Comparison of ENCODE assay signal across 16 cellular contexts in the genomic region with DNA sequence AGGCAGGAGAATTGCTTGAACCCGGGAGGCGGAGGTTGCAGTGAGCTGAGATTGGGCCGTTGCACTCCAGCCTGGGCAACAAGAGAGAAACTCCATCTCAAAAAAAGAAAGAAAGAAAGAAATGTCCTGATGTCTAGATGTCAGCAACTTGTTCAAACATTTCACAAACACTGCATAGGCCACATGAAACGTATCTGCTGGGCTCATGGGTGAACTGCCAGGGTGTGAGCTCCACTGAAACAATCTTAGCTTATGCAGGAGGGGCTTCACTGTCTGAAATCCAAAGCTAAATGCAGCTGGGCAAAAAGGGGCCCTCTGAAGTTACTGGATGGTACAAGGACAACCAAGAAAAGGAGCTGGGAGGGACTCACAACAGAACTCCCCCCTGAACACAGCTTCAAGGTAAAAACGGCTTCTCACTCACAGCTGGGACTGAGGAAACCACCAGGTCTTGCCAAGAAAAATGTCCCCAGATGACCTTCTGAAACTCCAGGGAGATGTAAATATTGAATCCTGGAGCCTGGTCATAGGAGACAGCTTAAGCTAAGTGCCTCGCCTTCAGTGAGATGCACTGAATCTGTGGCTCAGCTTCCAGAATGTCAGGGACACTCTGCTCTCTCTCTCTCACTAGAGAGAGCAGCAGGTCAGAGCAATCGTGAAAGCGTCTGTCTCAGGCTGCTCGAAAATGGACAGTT. TPM values are rescaled to one million over a fixed set of nuclear protein-coding genes. Genes with fewer than 3 reads are reported as not detected.
DNase-seq lines count a peak whose midpoint lies in the region; ATAC-seq and TF ChIP-seq lines count a peak whose summit lies in the region.
"Had no signal": no experiment of that assay in that cellular context is flagged by ENCODE, and none has a peak within 500 bp of the region (broad histone marks: within the 10 kb centered on the region; RNA-seq: fewer than 3 reads in every experiment).

No MANE protein-coding gene starts in this region.

- H3K9ac ChIP-seq in mammary epithelial cell (ENCODE audit: insufficient read depth, low read length) = no peak overlapping the region

- no peak for TF ChIP-seq POLR2A in vagina (IDR thresholded peaks at IDR 0.05)

- H3K4me1 ChIP-seq in mammary epithelial cell (ENCODE audit: insufficient read depth, low read length) (peaks cover 25% of the 10 kb centered on the region), mucosa of descending colon (ENCODE audit: low read depth) (peaks cover 13% of the 10 kb centered on the region), vagina (peaks cover 10% of the 10 kb centered on the region)

- TF ChIP-seq CTCF in MCF 10A (IDR thresholded peaks at IDR 0.05; ENCODE audit: unreplicated experiment) = no peak
- no peak for TF ChIP-seq CTCF in mammary epithelial cell (conservative IDR thresholded peaks at IDR 0.05 in 1 of 2, IDR thresholded peaks at IDR 0.05 in 1 of 2; ENCODE audit: extremely low read depth in 1 of 2, insufficient read depth in 1 of 2, low read depth in 1 of 2, low read length in 2 of 2)
- TF ChIP-seq CTCF in fibroblast of mammary gland (conservative IDR thresholded peaks at IDR 0.05; ENCODE audit: control insufficient read depth, insufficient read depth, low read depth, low read length) = no peak
- TF ChIP-seq CTCF in mucosa of descending colon (IDR thresholded peaks at IDR 0.05) = no peak
- TF ChIP-seq CTCF in vagina (IDR thresholded peaks at IDR 0.05) = no peak

- H3K27me3 Mint-ChIP-seq in MCF 10A (ENCODE audit: insufficient read depth, unreplicated experiment) = no peaks in the 10 kb centered on the region
- H3K27me3 Mint-ChIP-seq: activated naive CD4-positive, alpha-beta T cell treated with anti-CD3 and anti-CD28 coated beads, Interleukin-2, amount 50 U/mL, for 24 hours; IgD-negative memory B cell had no signal

- CTCF ChIA-PET in MCF 10A (lab: Yijun Ruan, JAX) = interaction anchor here (0.6 to 10.2 kb wide), 3 partner anchors 12 to 411 kb away, joined by 3 to 66 read pairs (median 4); no protein-coding TSS in a partner anchor
- CTCF ChIA-PET in mammary epithelial cell (lab: Charles Lee; ENCODE audit: low non-redundant PET) = no interaction called here

- in situ Hi-C loops in mammary epithelial cell (cut with MboI; ENCODE audit: low sequenced_read_pairs in 2 of 2) = no loop called here

- H3K4me3 ChIP-seq in mammary epithelial cell (replicated peaks in 1 of 3; ENCODE audit: insufficient read depth in 1 of 3, low read depth in 2 of 3, low read length in 3 of 3) (no peak overlapping the region), fibroblast of mammary gland (ENCODE audit: control insufficient read depth, low read depth, low read length) (no peak overlapping the region), mucosa of descending colon (no peak overlapping the region), vagina (no peak overlapping the region)
- H3K4me3 ChIP-seq: GM23338 had no signal

- 56% methylated on average over 6 of the region's 9 CpGs for WGBS in mammary epithelial cell (ENCODE audit: low coverage, missing lambda C conversion rate)

- H3K36me3 ChIP-seq in mammary epithelial cell (ENCODE audit: insufficient read depth, low read length) (peaks cover 18% of the 10 kb centered on the region), mucosa of descending colon (ENCODE audit: low read depth) (no peaks in the 10 kb centered on the region), vagina (peaks cover 0 to 16% of the 10 kb centered on the region in 2 donors)

- H3K27ac ChIP-seq in mammary epithelial cell (ENCODE audit: insufficient read depth, low read depth, low read length) (no peak overlapping the region), vagina (peak overlapping the region; percentile 10)

- no peaks in the 10 kb centered on the region for H3K9me3 ChIP-seq in mammary epithelial cell (replicated peaks; ENCODE audit: insufficient read depth, low read length)
- H3K9me3 ChIP-seq in mucosa of descending colon = no peaks in the 10 kb centered on the region
- H3K9me3 ChIP-seq in vagina = no peaks in the 10 kb centered on the region
- H3K9me3 ChIP-seq: Caco-2 had no signal

- no peak overlapping the region for H3K4me3 Mint-ChIP-seq in MCF 10A (ENCODE audit: unreplicated experiment)
- H3K4me3 Mint-ChIP-seq: activated naive CD4-positive, alpha-beta T cell treated with anti-CD3 and anti-CD28 coated beads, Interleukin-2, amount 50 U/mL, for 24 hours; GM23338; IgD-negative memory B cell had no signal

- H3K36me3 Mint-ChIP-seq in MCF 10A (ENCODE audit: insufficient read depth, unreplicated experiment) = peaks cover 86% of the 10 kb centered on the region

- H3K27me3 ChIP-seq in mammary epithelial cell (ENCODE audit: insufficient read depth, low read length) (no peaks in the 10 kb centered on the region), vagina (no peaks in the 10 kb centered on the region)

- H4K20me1 ChIP-seq in mammary epithelial cell (ENCODE audit: insufficient read depth, low read length) = no peaks in the 10 kb centered on the region

- H2AFZ ChIP-seq in mammary epithelial cell (ENCODE audit: low read depth, low read length) = no peak overlapping the region
- H2AFZ ChIP-seq: GM23338 had no signal

- H3K4me1 Mint-ChIP-seq in MCF 10A (ENCODE audit: insufficient read depth, unreplicated experiment) = peaks cover 8% of the 10 kb centered on the region
- H3K4me1 Mint-ChIP-seq: activated naive CD4-positive, alpha-beta T cell treated with anti-CD3 and anti-CD28 coated beads, Interleukin-2, amount 50 U/mL, for 24 hours; GM23338; IgD-negative memory B cell had no signal

- no peak for DNase-seq in MCF 10A (ENCODE audit: unreplicated experiment)
- no peak for DNase-seq in mammary epithelial cell
- peak; percentile 74 for DNase-seq in fibroblast of mammary gland (ENCODE audit: low read depth)
- DNase-seq in mucosa of descending colon = no peak
- DNase-seq in vagina (ENCODE audit: extremely low spot score in 2 of 2) = no peak
- DNase-seq in cerebellum (ENCODE audit: low spot score) = no peak
- no peak for DNase-seq in NCI-H510A treated with DMSO at 0.1 percent for 48 hours (lab: John Stamatoyannopoulos, UW)
- DNase-seq: activated CD8-positive, alpha-beta memory T cell treated with anti-CD3 and anti-CD28 coated beads, Interleukin-2, amount 50 U/mL, for 48 hours; OCI-M1; stimulated activated CD4-positive, alpha-beta T cell treated with anti-CD3 and anti-CD28 coated beads, Interleukin-2, amount 100 ng/mL, for 48 hours had no signal

- H3K27ac Mint-ChIP-seq in MCF 10A (ENCODE audit: low read depth, unreplicated experiment) = peak overlapping the region; percentile 54
- H3K27ac Mint-ChIP-seq: activated naive CD4-positive, alpha-beta T cell treated with anti-CD3 and anti-CD28 coated beads, Interleukin-2, amount 50 U/mL, for 24 hours; GM23338; IgD-negative memory B cell had no signal

- no peaks in the 10 kb centered on the region for H3K79me2 ChIP-seq in mammary epithelial cell (ENCODE audit: insufficient read depth, low read length)

- BruUV-seq in MCF 10A (replicated peaks; lab: Mats Ljungman, UMichigan) (no TSS peak), mammary epithelial cell (replicated peaks; lab: Mats Ljungman, UMichigan) (no TSS peak)

- ATAC-seq in mucosa of descending colon = peak; percentile 7
- no peak for ATAC-seq in HG03342 (IDR thresholded peaks at IDR 0.05; ENCODE audit: unreplicated experiment)
- ATAC-seq: activated CD4-positive, CD25-positive, alpha-beta regulatory T cell treated with anti-CD3 and anti-CD28 coated beads, Interleukin-2, amount 50 U/mL, for 24 hours had no signal

- H3K4me2 ChIP-seq in mammary epithelial cell (ENCODE audit: insufficient read depth, low read depth, low read length) = no peak overlapping the region
- H3K4me2 ChIP-seq: GM23338 had no signal

- POLR2A ChIA-PET in MCF 10A (lab: Yijun Ruan, JAX) = interaction anchor here (0.7 to 1.6 kb wide), 3 partner anchors 11 to 32 kb away, joined by 3 to 7 read pairs (median 4); a partner anchor contains a TSS

- dilution Hi-C loops in mammary epithelial cell (cut with HindIII; ENCODE audit: low sequenced_read_pairs) = no loop called here

- H3K9me3 Mint-ChIP-seq in MCF 10A (ENCODE audit: unreplicated experiment) = no peaks in the 10 kb centered on the region
- H3K9me3 Mint-ChIP-seq: activated naive CD4-positive, alpha-beta T cell treated with anti-CD3 and anti-CD28 coated beads, Interleukin-2, amount 50 U/mL, for 24 hours; GM23338; IgD-negative memory B cell had no signal

- intact Hi-C loops in MCF 10A (cut with micrococcal nuclease) (no loop called here), mammary epithelial cell (cut with micrococcal nuclease) (no loop called here), mucosa of descending colon (cut with DNase I, micrococcal nuclease) (no loop called here), vagina (cut with DNase I) (loop anchor here (10.0 kb wide), 1 partner anchor 411 kb away; a partner anchor contains a TSS)

RNA-seq across cellular contexts. Expression of a gene that starts 31.9 kb away (rescaled TPM):
- total RNA-seq in MCF 10A (2022) (418 and 519 TPM in 2 replicates), mammary epithelial cell (100 to 1,000 TPM; 291 to 353 TPM), mucosa of descending colon (100 to 1,000 TPM; 111 to 159 (median 116) TPM), vagina (92.8 TPM), cerebellum (70.1 TPM)
- 230 TPM for polyA plus RNA-seq in mammary epithelial cell
- 378 TPM for polyA minus RNA-seq in mammary epithelial cell

RNA-seq across cellular contexts. Expression of a gene that starts 39.5 kb away (rescaled TPM):
- total RNA-seq in MCF 10A (2022) = 88.1 and 114 TPM in 2 replicates
- 10 to 100 TPM; 53.7 to 78.8 TPM for total RNA-seq in mammary epithelial cell
- 106 TPM for polyA plus RNA-seq in mammary epithelial cell
- polyA minus RNA-seq in mammary epithelial cell = 84.5 TPM
- 10 to 100 TPM; 12.1 to 19.0 (median 15.6) TPM for total RNA-seq in mucosa of descending colon
- total RNA-seq in vagina = 26.0 TPM
- total RNA-seq in cerebellum = 30.8 TPM
